In the genomic region with DNA sequence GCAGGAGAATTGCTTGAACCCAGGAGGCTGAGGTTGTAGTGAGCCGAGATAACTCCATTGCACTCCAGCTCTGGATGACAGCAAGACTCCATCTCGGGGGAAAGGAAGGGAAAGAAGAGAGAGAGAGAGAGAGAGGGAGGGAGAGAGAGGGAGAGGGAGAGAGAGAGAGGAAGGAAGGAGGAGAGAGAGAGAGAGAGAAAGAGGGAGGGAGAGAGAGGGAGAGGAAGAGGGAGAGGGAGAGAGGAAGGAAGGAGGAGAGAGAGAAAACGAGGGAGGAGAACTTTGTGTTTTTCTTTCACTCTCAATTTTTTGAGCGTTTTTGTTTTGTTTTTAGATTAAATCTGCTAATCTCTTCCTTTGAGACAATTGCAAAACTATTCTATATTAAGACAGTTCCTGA, we compare ENCODE assay signal across 26 cellular contexts. TPM values are rescaled to one million over a fixed set of nuclear protein-coding genes. Genes with fewer than 3 reads are reported as not detected.
A peak's percentile ranks its signal among the peaks of the same experiment; 100 is the strongest.
DNase-seq lines count a peak whose midpoint lies in the region; ATAC-seq and TF ChIP-seq lines count a peak whose summit lies in the region.
"Had no signal": no experiment of that assay in that cellular context is flagged by ENCODE, and none has a peak within 500 bp of the region (broad histone marks: within the 10 kb centered on the region; RNA-seq: fewer than 3 reads in every experiment).

No MANE protein-coding gene starts in this region.

- H3K4me1 ChIP-seq in BLaER1 treated with 17β-estradiol and CSF1 and Interleukin-3, amounts not matched to agents 10 nM and 100 nM, result peaks cover 13 to 31% (median 22%) of the 10 kb centered on the region in 10 experiments
- peaks cover 22% of the 10 kb centered on the region for H3K4me1 ChIP-seq in OCI-LY7 (ENCODE audit: insufficient read depth, low read length, poor library complexity, severe bottlenecking)
- H3K4me1 ChIP-seq in naive thymus-derived CD4-positive, alpha-beta T cell (ENCODE audit: control insufficient read depth in 2 of 2, insufficient read depth in 2 of 2, low read length in 2 of 2), result peaks cover 0 to 19% of the 10 kb centered on the region in 2 donors
- H3K4me1 ChIP-seq: Caco-2 had no signal

- no peaks in the 10 kb centered on the region for H3K36me3 ChIP-seq in BLaER1 treated with 17β-estradiol and CSF1 and Interleukin-3, amounts not matched to agents 10 nM and 100 nM
- no peaks in the 10 kb centered on the region for H3K36me3 ChIP-seq in OCI-LY7 (ENCODE audit: insufficient read depth, low read length)
- no peaks in the 10 kb centered on the region for H3K36me3 ChIP-seq in naive thymus-derived CD4-positive, alpha-beta T cell (ENCODE audit: control insufficient read depth in 2 of 3, insufficient read depth in 3 of 3, low read length in 3 of 3)

- H3K4me3 Mint-ChIP-seq in activated CD4-positive, alpha-beta T cell treated with anti-CD3 and anti-CD28 coated beads, Interleukin-2, amount 10 ng/mL, durations not matched to agents 7 days and 5 days, result no peak overlapping the region
- peak overlapping the region in 5 of 10 donors; percentile 32 to 65 (median 39) for H3K4me3 Mint-ChIP-seq in naive thymus-derived CD4-positive, alpha-beta T cell
- H3K4me3 Mint-ChIP-seq: CD4-positive, CD25-positive, alpha-beta regulatory T cell; HFFc6 had no signal

- no peaks in the 10 kb centered on the region for H3K27me3 ChIP-seq in BLaER1 treated with 17β-estradiol and CSF1 and Interleukin-3, amounts not matched to agents 10 nM and 100 nM
- no peaks in the 10 kb centered on the region for H3K27me3 ChIP-seq in naive thymus-derived CD4-positive, alpha-beta T cell (ENCODE audit: control insufficient read depth in 2 of 2, insufficient read depth in 2 of 2, low read length in 2 of 2)

- TF ChIP-seq CTCF in OCI-LY7 (conservative IDR thresholded peaks at IDR 0.05; ENCODE audit: low read length), result no peak

- intact Hi-C loops in OCI-LY7 (cut with micrococcal nuclease; ENCODE audit: unreplicated experiment), result no loop called here
- intact Hi-C loops in naive thymus-derived CD4-positive, alpha-beta T cell (cut with micrococcal nuclease), result no loop called here

- BruUV-seq in OCI-LY7 (replicated peaks; lab: Mats Ljungman, UMichigan), result no TSS peak

- peak overlapping the region in 9 of 11 experiments; percentile 28 to 76 (median 60); a peak in 18 of 22 replicates for H3K27ac ChIP-seq in BLaER1 treated with 17β-estradiol and CSF1 and Interleukin-3, amounts not matched to agents 10 nM and 100 nM
- no peak overlapping the region for H3K27ac ChIP-seq in OCI-LY7 (ENCODE audit: low read depth, low read length, poor library complexity, severe bottlenecking)
- H3K27ac ChIP-seq in naive thymus-derived CD4-positive, alpha-beta T cell (ENCODE audit: low read depth, low read length), result no peak overlapping the region

- CTCF ChIA-PET in activated CD4-positive, alpha-beta T cell treated with anti-CD3 and anti-CD28 coated beads, Interleukin-2, amount 10 ng/mL, durations not matched to agents 7 days and 5 days (lab: Charles Lee), result interaction anchor here (0.7 to 1.9 kb wide), 4 partner anchors 9 to 718 kb away, joined by 4 to 5 read pairs (median 4); no protein-coding TSS in a partner anchor
- CTCF ChIA-PET in OCI-LY7 (lab: Charles Lee; ENCODE audit: unreplicated experiment), result no interaction called here
- CTCF ChIA-PET in naive thymus-derived CD4-positive, alpha-beta T cell (lab: Charles Lee), result interaction anchor here (2.6 kb wide), 1 partner anchor 260 kb away, joined by 13 read pairs; no protein-coding TSS in a partner anchor

- peaks cover 50% of the 10 kb centered on the region for H3K36me3 Mint-ChIP-seq in activated CD4-positive, alpha-beta T cell treated with anti-CD3 and anti-CD28 coated beads, Interleukin-2, amount 10 ng/mL, durations not matched to agents 7 days and 5 days (ENCODE audit: low read depth)
- peaks cover 16 to 59% (median 41%) of the 10 kb centered on the region in 5 donors for H3K36me3 Mint-ChIP-seq in naive thymus-derived CD4-positive, alpha-beta T cell

- no peaks in the 10 kb centered on the region for H3K9me2 ChIP-seq in OCI-LY7 (ENCODE audit: insufficient read depth, low read length)

- peak overlapping the region in 5 of 10 experiments; percentile 13 to 36 (median 19); a peak in 2 of 20 replicates for H3K4me3 ChIP-seq in BLaER1 treated with 17β-estradiol and CSF1 and Interleukin-3, amounts not matched to agents 10 nM and 100 nM
- H3K4me3 ChIP-seq in OCI-LY7 (ENCODE audit: low read depth, low read length, poor library complexity, severe bottlenecking), result no peak overlapping the region
- H3K4me3 ChIP-seq in naive thymus-derived CD4-positive, alpha-beta T cell (ENCODE audit: low read length), result no peak overlapping the region
- H3K4me3 ChIP-seq: GM12878, K562 had no signal

- POLR2A ChIA-PET in activated CD4-positive, alpha-beta T cell treated with anti-CD3 and anti-CD28 coated beads, Interleukin-2, amount 10 ng/mL, durations not matched to agents 7 days and 5 days (lab: Charles Lee), result no interaction called here
- POLR2A ChIA-PET in OCI-LY7 (lab: Charles Lee), result interaction anchor here (1.5 kb wide), 1 partner anchor 9 kb away, joined by 4 read pairs; no protein-coding TSS in a partner anchor
- POLR2A ChIA-PET in naive thymus-derived CD4-positive, alpha-beta T cell (lab: Charles Lee), result interaction anchor here (1.4 kb wide), 1 partner anchor 116 kb away, joined by 4 read pairs; no protein-coding TSS in a partner anchor

- H3K4me2 ChIP-seq in BLaER1 treated with 17β-estradiol and CSF1 and Interleukin-3, amounts not matched to agents 10 nM and 100 nM, result peak overlapping the region; percentile 13 to 80 (median 70)
- H3K4me2 ChIP-seq in OCI-LY7 (ENCODE audit: low read length), result peak overlapping the region; percentile 26

- no peaks in the 10 kb centered on the region for H4K20me1 ChIP-seq in BLaER1 treated with 17β-estradiol and CSF1 and Interleukin-3, amounts not matched to agents 10 nM and 100 nM
- H4K20me1 ChIP-seq in OCI-LY7 (ENCODE audit: insufficient read depth, low read length), result no peaks in the 10 kb centered on the region

- no peak for DNase-seq in activated CD4-positive, alpha-beta T cell treated with anti-CD3 and anti-CD28 coated beads, Interleukin-2, amount 10 ng/mL, durations not matched to agents 7 days and 5 days
- DNase-seq in activated CD4-positive, alpha-beta T cell treated with anti-CD3 and anti-CD28 coated beads, Interleukin-2, amount 50 U/mL, for 48 hours, result no peak
- DNase-seq in OCI-LY7 (ENCODE audit: low spot score), result no peak
- no peak for DNase-seq in naive thymus-derived CD4-positive, alpha-beta T cell
- DNase-seq in NCI-H345 treated with DMSO at 0.1 percent for 48 hours (lab: John Stamatoyannopoulos, UW; ENCODE audit: unreplicated experiment), result no peak
- no peak for DNase-seq in NCI-H2081 treated with DMSO at 0.1 percent for 48 hours (lab: John Stamatoyannopoulos, UW)
- DNase-seq: Caco-2; CD4-positive, CD25-positive, alpha-beta regulatory T cell; DMS 273 treated with DMSO at 0.1 percent for 48 hours; DMS79 treated with DMSO at 0.1 percent for 48 hours; H7; HFFc6; MM.1S; NCI-H1092; NCI-H1436 treated with DMSO at 0.1 percent for 48 hours; NCI-H1930; NCI-H226; NCI-H524; NCI-H82; PC-3; SHP77 had no signal

- no peak for ATAC-seq in naive thymus-derived CD4-positive, alpha-beta T cell
- no peak for ATAC-seq in GM18861 (IDR thresholded peaks at IDR 0.05; ENCODE audit: unreplicated experiment)
- ATAC-seq: GM12878, HepG2, K562, PC-3 had no signal

- peaks cover 33% of the 10 kb centered on the region for H3K4me1 Mint-ChIP-seq in activated CD4-positive, alpha-beta T cell treated with anti-CD3 and anti-CD28 coated beads, Interleukin-2, amount 10 ng/mL, durations not matched to agents 7 days and 5 days
- H3K4me1 Mint-ChIP-seq in naive thymus-derived CD4-positive, alpha-beta T cell, result peaks cover 13 to 70% (median 41%) of the 10 kb centered on the region in 7 donors

- peaks cover 31% of the 10 kb centered on the region for H3K9me3 Mint-ChIP-seq in activated CD4-positive, alpha-beta T cell treated with anti-CD3 and anti-CD28 coated beads, Interleukin-2, amount 10 ng/mL, durations not matched to agents 7 days and 5 days
- H3K9me3 Mint-ChIP-seq in naive thymus-derived CD4-positive, alpha-beta T cell, result peaks cover 3 to 32% (median 18%) of the 10 kb centered on the region in 11 donors
- H3K9me3 Mint-ChIP-seq: HFFc6 had no signal

- H3K9me3 ChIP-seq in BLaER1 treated with 17β-estradiol and CSF1 and Interleukin-3, amounts not matched to agents 10 nM and 100 nM (replicated peaks in 1 of 11), result peaks cover 10 to 31% (median 13%) of the 10 kb centered on the region in 11 experiments; a peak in 17 of 22 replicates
- peaks cover 5% of the 10 kb centered on the region; the same call in 1 of the 2 replicates for H3K9me3 ChIP-seq in OCI-LY7 (ENCODE audit: low read length)
- H3K9me3 ChIP-seq in naive thymus-derived CD4-positive, alpha-beta T cell (ENCODE audit: control insufficient read depth in 2 of 3, low read length in 3 of 3), result no peaks in the 10 kb centered on the region
- H3K9me3 ChIP-seq: Caco-2 had no signal

- H3K27me3 Mint-ChIP-seq in activated CD4-positive, alpha-beta T cell treated with anti-CD3 and anti-CD28 coated beads, Interleukin-2, amount 10 ng/mL, durations not matched to agents 7 days and 5 days, result no peaks in the 10 kb centered on the region
- H3K27me3 Mint-ChIP-seq in naive thymus-derived CD4-positive, alpha-beta T cell, result no peaks in the 10 kb centered on the region

- H3K27ac Mint-ChIP-seq in activated CD4-positive, alpha-beta T cell treated with anti-CD3 and anti-CD28 coated beads, Interleukin-2, amount 10 ng/mL, durations not matched to agents 7 days and 5 days, result peak overlapping the region; percentile 63
- peak overlapping the region in 6 of 9 donors; percentile 4 to 88 (median 38) for H3K27ac Mint-ChIP-seq in naive thymus-derived CD4-positive, alpha-beta T cell
- H3K27ac Mint-ChIP-seq: CD4-positive, CD25-positive, alpha-beta regulatory T cell; HFFc6 had no signal

- H3K79me2 ChIP-seq in OCI-LY7 (ENCODE audit: insufficient read depth, low read depth, low read length), result no peaks in the 10 kb centered on the region

- H3K9ac ChIP-seq in BLaER1 treated with 17β-estradiol and CSF1 and Interleukin-3, amounts not matched to agents 10 nM and 100 nM, result peak overlapping the region in 3 of 11 experiments; percentile 29 to 44 (median 40); a peak in 3 of 22 replicates

- peak overlapping the region; percentile 84; the same call in 1 of the 2 replicates for H2AFZ ChIP-seq in OCI-LY7 (ENCODE audit: low read length)

RNA-seq across cellular contexts. Expression of a gene that starts 46.9 kb away (rescaled TPM):
- total RNA-seq in activated CD4-positive, alpha-beta T cell treated with anti-CD3 and anti-CD28 coated beads, Interleukin-2, amount 10 ng/mL, durations not matched to agents 7 days and 5 days, result 1 to 10 TPM; 5.9 to 9.1 TPM
- total RNA-seq in OCI-LY7 (2014; rRNA removed; shearing (Covaris generic)), result 0.03 TPM in 1 of 2 replicates, not detected in the other
- total RNA-seq in OCI-LY7 (2022), result not detected in 2 replicates
- total RNA-seq in naive thymus-derived CD4-positive, alpha-beta T cell, result 10 to 100 TPM in 2 of 5 experiments, 1 to 10 TPM in 3; 7.1 to 13.5 (median 9.9) TPM
- 1 to 10 TPM; 5.5 to 7.3 TPM for polyA plus RNA-seq in naive thymus-derived CD4-positive, alpha-beta T cell

Comparison
In these comparisons a context has a peak if more than half of its experiments do, and no peak if none do; other contexts are left out.
1. H3K27ac ChIP-seq: peak in BLaER1 treated with 17β-estradiol and CSF1 and Interleukin-3, amounts not matched to agents 10 nM and 100 nM (9 of 11); none in OCI-LY7 (single experiment) and naive thymus-derived CD4-positive, alpha-beta T cell (single experiment).
2. RNA of a gene that starts 46.9 kb away (total RNA-seq): 7.1 to 13.5 TPM in naive thymus-derived CD4-positive, alpha-beta T cell and 5.9 to 9.1 TPM in activated CD4-positive, alpha-beta T cell treated with anti-CD3 and anti-CD28 coated beads, Interleukin-2, amount 10 ng/mL, durations not matched to agents 7 days and 5 days; 0.03 TPM in OCI-LY7; every median in the first group is over 4 times any median in the second.